Comparison of ENCODE assay signal across 31 cellular contexts in the genomic region with DNA sequence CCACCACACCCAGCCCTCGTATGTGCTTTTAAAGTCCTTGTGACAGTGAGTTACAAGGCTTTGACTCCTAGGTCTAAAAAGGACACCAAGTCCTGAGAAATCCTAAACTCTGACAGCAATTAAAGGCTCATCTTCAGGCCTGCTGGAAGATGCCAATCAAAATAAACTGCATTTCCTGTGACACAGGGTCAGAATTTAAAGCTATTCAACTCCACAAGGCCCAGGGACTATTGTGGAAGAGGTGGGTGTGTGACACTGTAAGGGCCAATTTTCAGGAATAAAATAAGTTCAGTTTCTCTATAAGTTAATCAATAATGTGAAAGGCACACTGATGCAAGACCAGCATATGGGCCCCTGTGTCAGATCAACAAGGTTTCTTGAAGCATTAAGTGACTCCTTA.
"Had no signal": no experiment of that assay in that cellular context is flagged by ENCODE, and none has a peak within 500 bp of the region (broad histone marks: within the 10 kb centered on the region; RNA-seq: fewer than 3 reads in every experiment).

No MANE protein-coding gene starts in this region.

- H3K27ac ChIP-seq: neural progenitor cell, ovary, parathyroid adenoma, psoas muscle, skin epidermis, suprapubic skin, testis, tibial artery, transverse colon, upper lobe of right lung, uterus had no signal

- H3K4me3 Mint-ChIP-seq: natural killer cell; nephron; neural progenitor cell; stimulated activated memory B cell treated with anti-CD40 and anti-IgM and Interleukin-4, amounts not matched to agents 10 μg/mL and 1 μg/mL and 100 μg/mL, for 72 hours; stimulated activated naive CD8-positive, alpha-beta T cell treated with anti-CD3 and anti-CD28 coated beads, Interleukin-15, amount 100 ng/mL, for 72 hours; type B pancreatic cell had no signal

- H3K27me3 Mint-ChIP-seq: progenitor cell of endocrine pancreas; stimulated activated memory B cell treated with anti-CD40 and anti-IgM and Interleukin-4, amounts not matched to agents 10 μg/mL and 1 μg/mL and 100 μg/mL, for 72 hours; stimulated activated naive CD8-positive, alpha-beta T cell treated with anti-CD3 and anti-CD28 coated beads, Interleukin-15, amount 100 ng/mL, for 72 hours; type B pancreatic cell had no signal

- ATAC-seq: natural killer cell; psoas muscle; right cardiac atrium; sciatic nerve; stimulated activated memory B cell treated with anti-CD40 and anti-IgM and Interleukin-4, amounts not matched to agents 10 μg/mL and 1 μg/mL and 100 μg/mL, for 72 hours; stimulated activated naive CD8-positive, alpha-beta T cell treated with anti-CD3 and anti-CD28 coated beads, Interleukin-15, amount 100 ng/mL, for 72 hours; stimulated activated naive CD8-positive, alpha-beta T cell treated with anti-CD3 and anti-CD28 coated beads, Interleukin-15, Interleukin-2, amounts not matched to agents 100 U/mL and 50 U/mL, for 24 hours; upper lobe of right lung had no signal

- H3K9ac ChIP-seq: neural progenitor cell, parathyroid adenoma had no signal

- H3K4me1 Mint-ChIP-seq: nephron; neural progenitor cell; stimulated activated memory B cell treated with anti-CD40 and anti-IgM and Interleukin-4, amounts not matched to agents 10 μg/mL and 1 μg/mL and 100 μg/mL, for 72 hours had no signal

- H3K36me3 ChIP-seq: neural progenitor cell, ovary, spleen, suprapubic skin, tibial artery, transverse colon, upper lobe of right lung, uterus had no signal

- H3K27ac Mint-ChIP-seq: natural killer cell; nephron; neural progenitor cell; progenitor cell of endocrine pancreas; stimulated activated memory B cell treated with anti-CD40 and anti-IgM and Interleukin-4, amounts not matched to agents 10 μg/mL and 1 μg/mL and 100 μg/mL, for 72 hours; stimulated activated naive CD8-positive, alpha-beta T cell treated with anti-CD3 and anti-CD28 coated beads, Interleukin-15, amount 100 ng/mL, for 72 hours; type B pancreatic cell had no signal

- H3K4me3 ChIP-seq: neural progenitor cell, ovary, psoas muscle, skin epidermis, smooth muscle cell, spleen, suprapubic skin, testis, tibial artery, transverse colon, upper lobe of right lung, uterus had no signal

- H3K27me3 ChIP-seq: neural progenitor cell, ovary, spleen, suprapubic skin, testis, tibial artery, transverse colon, upper lobe of right lung, uterus had no signal

- H3K9me3 Mint-ChIP-seq: natural killer cell had no signal

- H3K4me1 ChIP-seq: neural progenitor cell, parathyroid adenoma, psoas muscle, spleen, suprapubic skin, testis, tibial artery, uterus had no signal

- H3K36me3 Mint-ChIP-seq: natural killer cell; stimulated activated memory B cell treated with anti-CD40 and anti-IgM and Interleukin-4, amounts not matched to agents 10 μg/mL and 1 μg/mL and 100 μg/mL, for 72 hours had no signal

- DNase-seq: natural killer cell; occipital lobe; ovary; posterior cingulate gyrus; psoas muscle; right cardiac atrium; spleen; stimulated activated CD4-positive, alpha-beta T cell treated with anti-CD3 and anti-CD28 coated beads, Interleukin-12 subunit alpha, Interleukin-12 subunit beta, amount 100 ng/mL, for 4 hours; stimulated activated CD4-positive, alpha-beta T cell treated with anti-CD3 and anti-CD28 coated beads, Interleukin-1b, Interleukin-23, amount 100 ng/mL, for 48 hours; stimulated activated CD4-positive, alpha-beta T cell treated with anti-CD3 and anti-CD28 coated beads, Interleukin-4, amount 100 ng/mL, for 1 hour; stimulated activated CD4-positive, alpha-beta T cell treated with anti-CD3 and anti-CD28 coated beads, Interleukin-4, amount 100 ng/mL, for 4 hours; stimulated activated CD8-positive, alpha-beta memory T cell treated with anti-CD3 and anti-CD28 coated beads, Interleukin-4, amount 100 ng/mL, for 48 hours; stimulated activated naive CD4-positive, alpha-beta T cell; stimulated activated naive CD8-positive, alpha-beta T cell treated with anti-CD3 and anti-CD28 coated beads, Interleukin-15, amount 100 ng/mL, for 72 hours; stimulated activated naive CD8-positive, alpha-beta T cell treated with anti-CD3 and anti-CD28 coated beads, Interleukin-15, Interleukin-2, amounts not matched to agents 100 U/mL and 50 U/mL, for 24 hours; substantia nigra; testis; tibial artery; transverse colon; upper lobe of right lung; uterus had no signal

- H3K9me3 ChIP-seq: ovary, suprapubic skin, testis, tibial artery, upper lobe of right lung, uterus had no signal
